ENCODE assay signal across 24 cellular contexts in genomic region chrX:44585866-44586265, GRCh38.
"Had no signal": no experiment of that assay in that cellular context is flagged by ENCODE, and none has a peak within 500 bp of the region (broad histone marks: within the 10 kb centered on the region; RNA-seq: fewer than 3 reads in every experiment).

No MANE protein-coding gene starts in this region.

- H3K9me3 ChIP-seq: gastrocnemius medialis, left ventricle myocardium inferior, tibial nerve had no signal

- DNase-seq: activated CD4-positive, alpha-beta T cell treated with anti-CD3 and anti-CD28 coated beads for 48 hours; activated CD4-positive, alpha-beta T cell treated with anti-CD3 and anti-CD28 coated beads, Interleukin-2, amount 50 U/mL, for 48 hours; activated CD8-positive, alpha-beta memory T cell treated with anti-CD3 and anti-CD28 coated beads for 24 hours; activated effector memory CD4-positive, alpha-beta T cell treated with Interleukin-2 at 50 U/mL for 16 hours; activated naive CD4-positive, alpha-beta T cell treated with anti-CD3 and anti-CD28 coated beads for 36 hours; activated naive CD8-positive, alpha-beta T cell treated with anti-CD3 and anti-CD28 coated beads, Interleukin-2, amount 10 ng/mL, durations not matched to agents 7 days and 5 days; amniotic stem cell; endodermal cell; gastrocnemius medialis; glutamatergic neuron; islet precursor cell; left ventricle myocardium inferior; mesendoderm; natural killer cell; posterior cingulate gyrus; right cardiac atrium; stimulated activated naive CD4-positive, alpha-beta T cell; T-helper 9 cell; WERI-Rb-1 had no signal

- H3K27me3 Mint-ChIP-seq: activated naive CD8-positive, alpha-beta T cell treated with anti-CD3 and anti-CD28 coated beads, Interleukin-2, amount 10 ng/mL, durations not matched to agents 7 days and 5 days; central memory CD8-positive, alpha-beta T cell; dendritic cell treated with granulocyte-macrophage colony-stimulating factor and Interleukin-4, amounts not matched to agents 40 ng/mL and 50 ng/mL, for 4 days had no signal

- H3K9me3 Mint-ChIP-seq: central memory CD8-positive, alpha-beta T cell; dendritic cell treated with granulocyte-macrophage colony-stimulating factor and Interleukin-4, amounts not matched to agents 40 ng/mL and 50 ng/mL, for 4 days; natural killer cell had no signal

- H3K4me3 ChIP-seq: breast epithelium, gastrocnemius medialis, left ventricle myocardium inferior, lung, tibial nerve had no signal

- H3K27ac ChIP-seq: breast epithelium, gastrocnemius medialis, left ventricle myocardium inferior, tibial nerve, WERI-Rb-1 had no signal

- H3K27ac Mint-ChIP-seq: activated naive CD4-positive, alpha-beta T cell treated with anti-CD3 and anti-CD28 coated beads for 36 hours; activated naive CD8-positive, alpha-beta T cell treated with anti-CD3 and anti-CD28 coated beads, Interleukin-2, amount 10 ng/mL, durations not matched to agents 7 days and 5 days; dendritic cell treated with granulocyte-macrophage colony-stimulating factor and Interleukin-4, amounts not matched to agents 40 ng/mL and 50 ng/mL, for 4 days; endodermal cell; natural killer cell had no signal

- H3K36me3 ChIP-seq: breast epithelium, gastrocnemius medialis, left ventricle myocardium inferior, tibial nerve, WERI-Rb-1 had no signal

- H3K4me3 Mint-ChIP-seq: activated naive CD4-positive, alpha-beta T cell treated with anti-CD3 and anti-CD28 coated beads for 36 hours; activated naive CD8-positive, alpha-beta T cell treated with anti-CD3 and anti-CD28 coated beads, Interleukin-2, amount 10 ng/mL, durations not matched to agents 7 days and 5 days; central memory CD8-positive, alpha-beta T cell; dendritic cell treated with granulocyte-macrophage colony-stimulating factor and Interleukin-4, amounts not matched to agents 40 ng/mL and 50 ng/mL, for 4 days; endodermal cell; natural killer cell had no signal

- H3K4me1 Mint-ChIP-seq: activated naive CD8-positive, alpha-beta T cell treated with anti-CD3 and anti-CD28 coated beads, Interleukin-2, amount 10 ng/mL, durations not matched to agents 7 days and 5 days; central memory CD8-positive, alpha-beta T cell; endodermal cell; natural killer cell had no signal

- H3K4me1 ChIP-seq: breast epithelium, gastrocnemius medialis, left ventricle myocardium inferior, tibial nerve had no signal

- H3K36me3 Mint-ChIP-seq: activated naive CD8-positive, alpha-beta T cell treated with anti-CD3 and anti-CD28 coated beads, Interleukin-2, amount 10 ng/mL, durations not matched to agents 7 days and 5 days; natural killer cell had no signal

- H3K27me3 ChIP-seq: breast epithelium, gastrocnemius medialis, tibial nerve had no signal
